21 cellular contexts compared by ENCODE assay signal in genomic region chr5:138745268-138745667, GRCh38.
"Had no signal": no experiment of that assay in that cellular context is flagged by ENCODE, and none has a peak within 500 bp of the region (broad histone marks: within the 10 kb centered on the region; RNA-seq: fewer than 3 reads in every experiment).

No MANE protein-coding gene starts in this region.

- ATAC-seq: activated CD8-positive, alpha-beta T cell treated with anti-CD3 and anti-CD28 coated beads, Interleukin-2, amount 10 ng/mL, durations not matched to agents 7 days and 5 days; natural killer cell treated with Interleukin-12 subunit alpha and Interleukin-12 subunit beta and Interleukin-15 and Interleukin-18, amount 100 ng/mL, for 72 hours; pancreas; right lobe of liver; stimulated activated effector memory CD8-positive, alpha-beta T cell treated with anti-CD3 and anti-CD28 coated beads, Interleukin-12 subunit alpha, Interleukin-12 subunit beta, amount 100 ng/mL, for 72 hours had no signal

- H3K4me1 ChIP-seq: pancreas, right lobe of liver, testis had no signal

- H3K9me3 ChIP-seq: neutrophil, pancreas, right lobe of liver, stomach, testis, upper lobe of left lung had no signal

- H3K27ac ChIP-seq: brain microvascular endothelial cell, coronary artery, neutrophil, pancreas, right lobe of liver, stomach, testis had no signal

- DNase-seq: activated CD4-positive, alpha-beta T cell treated with anti-CD3 and anti-CD28 coated beads for 48 hours; activated CD4-positive, CD25-positive, alpha-beta regulatory T cell; activated CD8-positive, alpha-beta T cell treated with anti-CD3 and anti-CD28 coated beads, Interleukin-2, amount 10 ng/mL, durations not matched to agents 7 days and 5 days; activated naive CD4-positive, alpha-beta T cell treated with anti-CD3 and anti-CD28 coated beads, Interleukin-2, amount 50 U/mL, for 16 hours; activated T-cell treated with anti-CD3 and anti-CD28 coated beads, Interleukin-2, amount 50 U/mL, for 24 hours; aorta; brain microvascular endothelial cell; head of caudate nucleus; pancreas; right lobe of liver; small intestine; stimulated activated CD4-positive, alpha-beta T cell treated with anti-CD3 and anti-CD28 coated beads, Interleukin-4, amount 100 ng/mL, for 1 hour; stomach; T-helper 9 cell; testis had no signal

- H3K27me3 ChIP-seq: brain microvascular endothelial cell, pancreas, right lobe of liver, stomach, testis, upper lobe of left lung had no signal

- H3K4me3 ChIP-seq: coronary artery, pancreas, right lobe of liver, stomach, testis, upper lobe of left lung had no signal

- FAIRE-seq: frontal cortex, pancreas, small intestine had no signal

- H3K36me3 ChIP-seq: brain microvascular endothelial cell, neutrophil, pancreas, right lobe of liver, stomach, upper lobe of left lung had no signal
